Comparison of ENCODE assay signal across 8 cellular contexts in the genomic region with DNA sequence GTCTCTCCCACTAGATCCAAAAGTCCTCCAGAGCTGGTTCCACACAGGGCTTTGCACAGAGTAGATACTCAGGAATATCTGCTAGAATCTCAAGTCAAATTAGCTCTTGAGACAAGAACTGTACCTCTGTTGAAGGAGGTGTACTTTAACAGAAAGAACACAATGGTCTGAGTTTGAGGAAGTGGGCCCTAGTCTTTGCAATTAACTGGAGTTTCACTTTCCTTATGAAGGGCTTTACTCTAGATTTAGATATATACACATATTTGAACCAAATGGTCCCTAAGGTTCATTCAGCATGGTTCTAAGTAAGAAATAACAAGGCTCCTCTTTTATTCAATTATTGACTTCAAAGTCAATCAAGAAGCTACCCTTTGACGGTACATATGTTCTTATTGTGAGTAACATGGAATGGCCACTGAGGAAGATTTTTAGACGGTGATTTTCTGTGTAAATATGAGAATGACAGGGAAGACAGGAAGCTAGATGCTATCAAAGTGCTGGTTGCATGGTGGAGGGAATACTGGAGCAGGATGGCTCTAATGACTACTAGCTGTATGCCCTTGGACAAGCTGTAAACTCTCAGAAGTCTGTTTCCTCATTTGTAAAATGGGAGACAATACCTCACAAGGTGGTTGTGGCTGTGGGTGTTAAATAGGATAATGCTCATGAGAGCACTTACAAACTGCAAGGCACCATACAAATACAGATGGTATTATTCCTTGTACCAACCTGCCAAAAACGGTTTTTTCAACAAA.
DNase-seq lines count a peak whose midpoint lies in the region; ATAC-seq and TF ChIP-seq lines count a peak whose summit lies in the region.

No MANE protein-coding gene starts in this region.

- TF ChIP-seq CTCF in heart left ventricle (IDR thresholded peaks at IDR 0.05) (no peak), parathyroid adenoma (IDR thresholded peaks at IDR 0.05) (no peak)

- H3K36me3 Mint-ChIP-seq in T-helper 1 cell treated with Interleukin-12 subunit alpha and Interleukin-12 subunit beta and Interleukin-4 antibody, amounts not matched to agents 30 μg/mL and 1 μg/mL, for 36 hours (ENCODE audit: low read depth), result peaks cover 4% of the 10 kb centered on the region

- peaks cover 0 to 48% (median 10%) of the 10 kb centered on the region in 12 donors for H3K4me1 ChIP-seq in heart left ventricle
- H3K4me1 ChIP-seq in parathyroid adenoma, result peaks cover 14% of the 10 kb centered on the region

- H3K27me3 ChIP-seq in heart left ventricle, result no peaks in the 10 kb centered on the region
- no peaks in the 10 kb centered on the region for H3K27me3 ChIP-seq in parathyroid adenoma (ENCODE audit: control insufficient read depth, insufficient read depth, low read length)

- H3K79me2 ChIP-seq in parathyroid adenoma, result peaks cover 4% of the 10 kb centered on the region

- no peaks in the 10 kb centered on the region for H3K9me3 Mint-ChIP-seq in T-helper 1 cell treated with Interleukin-12 subunit alpha and Interleukin-12 subunit beta and Interleukin-4 antibody, amounts not matched to agents 30 μg/mL and 1 μg/mL, for 36 hours

- intact Hi-C loops in heart left ventricle (cut with DNase I), result loop anchor here in 1 of 10 donors (5.0 kb wide), 1 partner anchor 65 kb away; no protein-coding TSS in a partner anchor
- intact Hi-C loops in Right ventricle myocardium superior (cut with DNase I), result no loop called here

- H3K9me3 ChIP-seq in heart left ventricle (no peaks in the 10 kb centered on the region), parathyroid adenoma (ENCODE audit: control insufficient read depth, low read length) (no peaks in the 10 kb centered on the region)

- H3K4me3 ChIP-seq in heart left ventricle (peak overlapping the region in 2 of 12 donors; percentile 1), parathyroid adenoma (ENCODE audit: low read depth, low read length) (no peak overlapping the region)

- no peak for TF ChIP-seq POLR2A in heart left ventricle (IDR thresholded peaks at IDR 0.05)

- no peak overlapping the region for H3K4me2 ChIP-seq in parathyroid adenoma (ENCODE audit: low read length)

- H3K27ac ChIP-seq in heart left ventricle (peak overlapping the region in 10 of 12 donors; percentile 1 to 81 (median 12)), parathyroid adenoma (no peak overlapping the region), caudate nucleus (ENCODE audit: low read depth, low read length) (no peak overlapping the region)

- H3K4me1 Mint-ChIP-seq in T-helper 1 cell treated with Interleukin-12 subunit alpha and Interleukin-12 subunit beta and Interleukin-4 antibody, amounts not matched to agents 30 μg/mL and 1 μg/mL, for 36 hours (ENCODE audit: low read depth), result peaks cover 52% of the 10 kb centered on the region

- ATAC-seq in heart left ventricle (peak in 1 of 4 donors; percentile 57), Right ventricle myocardium superior (ENCODE audit: poor library complexity) (no peak), HG03095 (IDR thresholded peaks at IDR 0.05; ENCODE audit: unreplicated experiment) (peak; percentile 85)

- H3K9ac ChIP-seq in parathyroid adenoma, result no peak overlapping the region

- H3K36me3 ChIP-seq in heart left ventricle (no peaks in the 10 kb centered on the region), parathyroid adenoma (ENCODE audit: control insufficient read depth, insufficient read depth, low read length) (no peaks in the 10 kb centered on the region)

- DNase-seq in heart left ventricle (no peak), Right ventricle myocardium superior (no peak), NCI-H1092 treated with DMSO at 0.1 percent for 48 hours (lab: John Stamatoyannopoulos, UW) (no peak), globus pallidus (ENCODE audit: low spot score) (no peak), caudate nucleus (lab: John Stamatoyannopoulos, UW) (no peak)

- peak overlapping the region; percentile 26 for H2AFZ ChIP-seq in parathyroid adenoma

- peak overlapping the region; percentile 70 for H3K4me3 Mint-ChIP-seq in T-helper 1 cell treated with Interleukin-12 subunit alpha and Interleukin-12 subunit beta and Interleukin-4 antibody, amounts not matched to agents 30 μg/mL and 1 μg/mL, for 36 hours

- peak overlapping the region; percentile 85 for H3K27ac Mint-ChIP-seq in T-helper 1 cell treated with Interleukin-12 subunit alpha and Interleukin-12 subunit beta and Interleukin-4 antibody, amounts not matched to agents 30 μg/mL and 1 μg/mL, for 36 hours

- 76 to 80% (median 77%) methylated on average over 3 of the region's 3 CpGs for WGBS in heart left ventricle, 4 donors

- no peaks in the 10 kb centered on the region for H3K27me3 Mint-ChIP-seq in T-helper 1 cell treated with Interleukin-12 subunit alpha and Interleukin-12 subunit beta and Interleukin-4 antibody, amounts not matched to agents 30 μg/mL and 1 μg/mL, for 36 hours (ENCODE audit: low read depth)

Comparison
In these comparisons a context has a peak if more than half of its experiments do, and no peak if none do; other contexts are left out.
1. H3K27ac ChIP-seq: peak in heart left ventricle (10 of 12); none in parathyroid adenoma (single experiment) and caudate nucleus (single experiment).